In genomic region chr14:57008534-57008933, GRCh38 we compare ENCODE assay signal across 26 cellular contexts.
DNase-seq lines count a peak whose midpoint lies in the region; ATAC-seq, FAIRE-seq and TF ChIP-seq lines count a peak whose summit lies in the region.
"Had no signal": no experiment of that assay in that cellular context is flagged by ENCODE, and none has a peak within 500 bp of the region (broad histone marks: within the 10 kb centered on the region; RNA-seq: fewer than 3 reads in every experiment).

No MANE protein-coding gene starts in this region.

- peaks cover 25% of the 10 kb centered on the region for H3K4me1 Mint-ChIP-seq in endodermal cell
- no peaks in the 10 kb centered on the region for H3K4me1 Mint-ChIP-seq in activated CD4-positive, alpha-beta T cell treated with anti-CD3 and anti-CD28 coated beads, Interleukin-2, amount 10 ng/mL, durations not matched to agents 24 days and 14 days
- H3K4me1 Mint-ChIP-seq: stimulated activated naive CD8-positive, alpha-beta T cell treated with anti-CD3 and anti-CD28 coated beads, Interleukin-15, amount 100 ng/mL, for 72 hours had no signal

- peaks cover 22% of the 10 kb centered on the region for H3K9me3 Mint-ChIP-seq in endodermal cell
- peaks cover 6% of the 10 kb centered on the region for H3K9me3 Mint-ChIP-seq in activated CD4-positive, alpha-beta T cell treated with anti-CD3 and anti-CD28 coated beads, Interleukin-2, amount 10 ng/mL, durations not matched to agents 24 days and 14 days

- no peak overlapping the region for H3K4me3 Mint-ChIP-seq in endodermal cell
- H3K4me3 Mint-ChIP-seq in activated CD4-positive, alpha-beta T cell treated with anti-CD3 and anti-CD28 coated beads, Interleukin-2, amount 10 ng/mL, durations not matched to agents 24 days and 14 days: no peak overlapping the region
- H3K4me3 Mint-ChIP-seq: activated B cell treated with CpG ODN at 0.5 μM for 24 hours; activated naive CD4-positive, alpha-beta T cell treated with anti-CD3 and anti-CD28 coated beads for 36 hours; CD4-positive, alpha-beta T cell; natural killer cell treated with Interleukin-12 subunit alpha and Interleukin-12 subunit beta and Interleukin-15 and Interleukin-18, amount 100 ng/mL, for 72 hours; stimulated activated naive CD8-positive, alpha-beta T cell treated with anti-CD3 and anti-CD28 coated beads, Interleukin-15, amount 100 ng/mL, for 72 hours had no signal

- no peaks in the 10 kb centered on the region for H3K27me3 Mint-ChIP-seq in endodermal cell (ENCODE audit: insufficient read depth)
- H3K27me3 Mint-ChIP-seq in activated CD4-positive, alpha-beta T cell treated with anti-CD3 and anti-CD28 coated beads, Interleukin-2, amount 10 ng/mL, durations not matched to agents 24 days and 14 days: peaks cover 14% of the 10 kb centered on the region

- H3K36me3 Mint-ChIP-seq in endodermal cell (ENCODE audit: low read depth): peaks cover 6% of the 10 kb centered on the region
- peaks cover 1% of the 10 kb centered on the region for H3K36me3 Mint-ChIP-seq in activated CD4-positive, alpha-beta T cell treated with anti-CD3 and anti-CD28 coated beads, Interleukin-2, amount 10 ng/mL, durations not matched to agents 24 days and 14 days (ENCODE audit: low read depth)
- H3K36me3 Mint-ChIP-seq: natural killer cell treated with Interleukin-12 subunit alpha and Interleukin-12 subunit beta and Interleukin-15 and Interleukin-18, amount 100 ng/mL, for 72 hours had no signal

- H3K4me3 ChIP-seq in A673 (ENCODE audit: low read depth, low read length, poor library complexity, severe bottlenecking) (peak overlapping the region; percentile 33), endodermal cell (ENCODE audit: low read length) (no peak overlapping the region)
- H3K4me3 ChIP-seq: ovary, Peyer's patch, vagina had no signal

- no TSS peak for BruUV-seq in A673 (replicated peaks; lab: Mats Ljungman, UMichigan)

- H3K9ac ChIP-seq in endodermal cell (ENCODE audit: extremely low read depth, low read length, poor library complexity, severe bottlenecking): no peak overlapping the region

- CTCF ChIA-PET in A673 (lab: Charles Lee): interaction anchor here (0.6 kb wide), 2 partner anchors 121 to 879 kb away, joined by 6 to 9 read pairs; no protein-coding TSS in a partner anchor

- H3K9me3 ChIP-seq in A673 (ENCODE audit: low read depth, low read length, poor library complexity, severe bottlenecking) (peaks cover 14% of the 10 kb centered on the region), endodermal cell (ENCODE audit: control insufficient read depth, low read length) (peaks cover 19% of the 10 kb centered on the region)
- H3K9me3 ChIP-seq: ovary, Peyer's patch, vagina had no signal

- TF ChIP-seq CTCF in A673 (conservative IDR thresholded peaks at IDR 0.05; ENCODE audit: low read depth, low read length): no peak
- TF ChIP-seq CTCF in endodermal cell (conservative IDR thresholded peaks at IDR 0.05): no peak

- peaks cover 48% of the 10 kb centered on the region for H3K4me1 ChIP-seq in A673 (ENCODE audit: insufficient read depth, low read length, poor library complexity, severe bottlenecking)
- peaks cover 8% of the 10 kb centered on the region for H3K4me1 ChIP-seq in endodermal cell (ENCODE audit: control insufficient read depth, insufficient read depth, low read length)
- H3K4me1 ChIP-seq: Peyer's patch, vagina had no signal

- POLR2A ChIA-PET in A673 (lab: Charles Lee; ENCODE audit: low non-redundant PET): interaction anchor here (0.5 to 0.7 kb wide), 7 partner anchors 8 to 947 kb away, joined by 3 to 9 read pairs (median 7); no protein-coding TSS in a partner anchor

- H3K27ac ChIP-seq in A673 (ENCODE audit: low read depth, low read length, poor library complexity, severe bottlenecking) (peak overlapping the region; percentile 95), endodermal cell (ENCODE audit: low read depth, low read length) (no peak overlapping the region)
- H3K27ac ChIP-seq: brain microvascular endothelial cell, ovary, Peyer's patch, vagina had no signal

- intact Hi-C loops in A673 (cut with micrococcal nuclease; ENCODE audit: unreplicated experiment): no loop called here
- intact Hi-C loops in activated CD4-positive, alpha-beta T cell treated with anti-CD3 and anti-CD28 coated beads, Interleukin-2, amount 10 ng/mL, durations not matched to agents 24 days and 14 days (cut with micrococcal nuclease): no loop called here

- peak; percentile 86 for DNase-seq in A673 (ENCODE audit: low spot score)
- peak; percentile 3 for DNase-seq in NCI-H1105 (lab: John Stamatoyannopoulos, UW)
- DNase-seq in NCI-H526 treated with DMSO at 0.1 percent for 48 hours (lab: John Stamatoyannopoulos, UW): peak; percentile 86
- DNase-seq in endodermal cell: no peak
- no peak for DNase-seq in urothelium cell line (ENCODE audit: low spot score)
- no peak for DNase-seq in hypothalamus (lab: John Stamatoyannopoulos, UW)
- no peak for DNase-seq in activated CD4-positive, alpha-beta T cell treated with anti-CD3 and anti-CD28 coated beads, Interleukin-2, amount 10 ng/mL, durations not matched to agents 24 days and 14 days
- DNase-seq: activated B cell treated with CpG ODN at 0.5 μM for 24 hours; activated naive CD4-positive, alpha-beta T cell treated with anti-CD3 and anti-CD28 coated beads for 36 hours; brain microvascular endothelial cell; CD4-positive, alpha-beta T cell; effector CD4-positive, alpha-beta T cell; Karpas-422; NCI-H226; ovary; Peyer's patch; retina; SHP77 treated with DMSO at 0.1 percent for 48 hours; small intestine; stimulated activated naive CD8-positive, alpha-beta T cell treated with anti-CD3 and anti-CD28 coated beads, Interleukin-15, amount 100 ng/mL, for 72 hours; SW 1271; T-helper 9 cell had no signal

- H3K27me3 ChIP-seq in A673 (replicated peaks; ENCODE audit: insufficient read depth, low read depth, low read length, poor library complexity) (no peaks in the 10 kb centered on the region), endodermal cell (ENCODE audit: control insufficient read depth, insufficient read depth, low read length, poor library complexity, severe bottlenecking) (no peaks in the 10 kb centered on the region)
- H3K27me3 ChIP-seq: brain microvascular endothelial cell, ovary, Peyer's patch, vagina had no signal

- peak overlapping the region; percentile 6 for H3K27ac Mint-ChIP-seq in endodermal cell
- H3K27ac Mint-ChIP-seq in activated CD4-positive, alpha-beta T cell treated with anti-CD3 and anti-CD28 coated beads, Interleukin-2, amount 10 ng/mL, durations not matched to agents 24 days and 14 days: no peak overlapping the region
- H3K27ac Mint-ChIP-seq: activated B cell treated with CpG ODN at 0.5 μM for 24 hours; activated naive CD4-positive, alpha-beta T cell treated with anti-CD3 and anti-CD28 coated beads for 36 hours; CD4-positive, alpha-beta T cell; natural killer cell treated with Interleukin-12 subunit alpha and Interleukin-12 subunit beta and Interleukin-15 and Interleukin-18, amount 100 ng/mL, for 72 hours; stimulated activated naive CD8-positive, alpha-beta T cell treated with anti-CD3 and anti-CD28 coated beads, Interleukin-15, amount 100 ng/mL, for 72 hours had no signal

- FAIRE-seq in urothelium cell line (lab: Jason Lieb, UNC): no peak
- FAIRE-seq: keratinocyte, small intestine had no signal

- ATAC-seq in HG02938 (IDR thresholded peaks at IDR 0.05; ENCODE audit: unreplicated experiment): no peak
- ATAC-seq: natural killer cell treated with Interleukin-12 subunit alpha and Interleukin-12 subunit beta and Interleukin-15 and Interleukin-18, amount 100 ng/mL, for 72 hours; stimulated activated naive CD8-positive, alpha-beta T cell treated with anti-CD3 and anti-CD28 coated beads, Interleukin-15, amount 100 ng/mL, for 72 hours had no signal

- 77 to 88% methylated on average over 2 to 3 of the region's 3 CpGs for WGBS in endodermal cell (ENCODE audit: insufficient coverage in 1 of 2, insufficient read length in 1 of 2), 2 experiments

- H3K36me3 ChIP-seq in A673 (ENCODE audit: insufficient read depth, low read length, poor library complexity, severe bottlenecking) (no peaks in the 10 kb centered on the region), endodermal cell (ENCODE audit: control insufficient read depth, insufficient read depth, low read length) (no peaks in the 10 kb centered on the region)
- H3K36me3 ChIP-seq: brain microvascular endothelial cell, ovary, Peyer's patch, vagina had no signal

Comparison
In these comparisons a context has a peak if more than half of its experiments do, and no peak if none do; other contexts are left out.
1. DNase-seq: peak in A673 (single experiment), NCI-H1105 (single experiment) and NCI-H526 treated with DMSO at 0.1 percent for 48 hours (single experiment); none in endodermal cell (single experiment), urothelium cell line (single experiment), hypothalamus (0 of 51) and activated CD4-positive, alpha-beta T cell treated with anti-CD3 and anti-CD28 coated beads, Interleukin-2, amount 10 ng/mL, durations not matched to agents 24 days and 14 days (single experiment).